Comparison of ENCODE assay signal across 9 cellular contexts in genomic region chr1:227729144-227729880, GRCh38. TPM values are rescaled to one million over a fixed set of nuclear protein-coding genes. Genes with fewer than 3 reads are reported as not detected.
DNase-seq lines count a peak whose midpoint lies in the region; ATAC-seq and TF ChIP-seq lines count a peak whose summit lies in the region.
"Had no signal": no experiment of that assay in that cellular context is flagged by ENCODE, and none has a peak within 500 bp of the region (broad histone marks: within the 10 kb centered on the region; RNA-seq: fewer than 3 reads in every experiment).

No MANE protein-coding gene starts in this region.

- H3K27me3 ChIP-seq in A673 (replicated peaks; ENCODE audit: insufficient read depth, low read depth, low read length, poor library complexity): no peaks in the 10 kb centered on the region
- no peaks in the 10 kb centered on the region for H3K27me3 ChIP-seq in HUES48 (ENCODE audit: control insufficient read depth, insufficient read depth, low read length)

- ATAC-seq in GM18858 (IDR thresholded peaks at IDR 0.05; ENCODE audit: unreplicated experiment) (no peak), GM18519 (IDR thresholded peaks at IDR 0.05; ENCODE audit: low FRiP score, unreplicated experiment) (no peak), GM21526 (IDR thresholded peaks at IDR 0.05; ENCODE audit: low FRiP score, unreplicated experiment) (no peak)

- H3K27ac ChIP-seq in A673 (ENCODE audit: low read depth, low read length, poor library complexity, severe bottlenecking): peak overlapping the region; percentile 78
- H3K27ac ChIP-seq in HUES48 (ENCODE audit: low read depth, low read length): no peak overlapping the region
- H3K27ac ChIP-seq: epithelial cell of prostate had no signal

- DNase-seq in A673 (ENCODE audit: low spot score): no peak
- DNase-seq in MCF 10A (ENCODE audit: unreplicated experiment): peak; percentile 36
- peak; percentile 68 for DNase-seq in mesenteric fat pad (ENCODE audit: low spot score)
- DNase-seq in cerebellar nuclear complex (lab: John Stamatoyannopoulos, UW): no peak

- H3K36me3 Mint-ChIP-seq in MCF 10A (ENCODE audit: insufficient read depth, unreplicated experiment): peaks cover 42% of the 10 kb centered on the region

- H3K4me1 ChIP-seq in A673 (ENCODE audit: insufficient read depth, low read length, poor library complexity, severe bottlenecking) (peaks cover 8% of the 10 kb centered on the region), HUES48 (ENCODE audit: control insufficient read depth, insufficient read depth, low read length) (peaks cover 6% of the 10 kb centered on the region)

- CTCF ChIA-PET in A673 (lab: Charles Lee) (no interaction called here), MCF 10A (lab: Yijun Ruan, JAX) (interaction anchor here (0.5 to 2.7 kb wide), 8 partner anchors 30 to 705 kb away, joined by 3 to 12 read pairs (median 4); no protein-coding TSS in a partner anchor)

- intact Hi-C loops in A673 (cut with micrococcal nuclease; ENCODE audit: unreplicated experiment) (no loop called here), MCF 10A (cut with micrococcal nuclease) (loop anchor here (2.0 kb wide), 2 partner anchors 29 to 167 kb away; partner anchors contain the start of gene ZNF678)

- no peak overlapping the region for H3K9ac ChIP-seq in HUES48 (ENCODE audit: low read depth, low read length)

- H3K9me3 Mint-ChIP-seq in MCF 10A (ENCODE audit: unreplicated experiment): peaks cover 3% of the 10 kb centered on the region

- BruUV-seq in A673 (replicated peaks; lab: Mats Ljungman, UMichigan) (no TSS peak), MCF 10A (replicated peaks; lab: Mats Ljungman, UMichigan) (no TSS peak)

- peaks cover 44% of the 10 kb centered on the region for H3K4me1 Mint-ChIP-seq in MCF 10A (ENCODE audit: insufficient read depth, unreplicated experiment)

- H3K27ac Mint-ChIP-seq in MCF 10A (ENCODE audit: low read depth, unreplicated experiment): peak overlapping the region; percentile 55

- POLR2A ChIA-PET in A673 (lab: Charles Lee; ENCODE audit: low non-redundant PET) (no interaction called here), MCF 10A (lab: Yijun Ruan, JAX) (interaction anchor here (0.6 to 2.3 kb wide), 8 partner anchors 15 to 353 kb away, joined by 3 to 7 read pairs (median 4); partner anchors contain the start of genes ARF1 and ZNF678)

- no peaks in the 10 kb centered on the region for H3K9me3 ChIP-seq in A673 (ENCODE audit: low read depth, low read length, poor library complexity, severe bottlenecking)
- peaks cover 4% of the 10 kb centered on the region for H3K9me3 ChIP-seq in HUES48 (ENCODE audit: control insufficient read depth, insufficient read depth, low read length)

- H3K4me3 Mint-ChIP-seq in MCF 10A (ENCODE audit: unreplicated experiment): peak overlapping the region; percentile 93

- TF ChIP-seq CTCF in A673 (conservative IDR thresholded peaks at IDR 0.05; ENCODE audit: low read depth, low read length): no peak
- TF ChIP-seq CTCF in MCF 10A (IDR thresholded peaks at IDR 0.05; ENCODE audit: unreplicated experiment): no peak

- peak overlapping the region; percentile 57 for H3K4me3 ChIP-seq in A673 (ENCODE audit: low read depth, low read length, poor library complexity, severe bottlenecking)
- H3K4me3 ChIP-seq in HUES48 (ENCODE audit: low read depth, low read length): peak overlapping the region; percentile 77

- peaks cover 15% of the 10 kb centered on the region for H3K36me3 ChIP-seq in A673 (ENCODE audit: insufficient read depth, low read length, poor library complexity, severe bottlenecking)
- peaks cover 30% of the 10 kb centered on the region for H3K36me3 ChIP-seq in HUES48 (ENCODE audit: control insufficient read depth, insufficient read depth, low read length)

- no peaks in the 10 kb centered on the region for H3K27me3 Mint-ChIP-seq in MCF 10A (ENCODE audit: insufficient read depth, unreplicated experiment)

RNA-seq across cellular contexts. Expression of gene JMJD4, which starts 5.8 kb away (rescaled TPM):
- total RNA-seq in A673 (2021) (20.7 and 23.2 TPM in 2 replicates), MCF 10A (2022) (34.0 and 43.2 TPM in 2 replicates), mesenteric fat pad (18.4 TPM)

RNA-seq across cellular contexts. Expression of gene SNAP47, which starts 5.9 kb away (rescaled TPM):
- total RNA-seq in A673 (2021) (36.4 and 40.8 TPM in 2 replicates), MCF 10A (2022) (38.0 and 44.0 TPM in 2 replicates), mesenteric fat pad (18.8 TPM)

Comparison
In these comparisons a context has a peak if more than half of its experiments do, and no peak if none do; other contexts are left out.
1. DNase-seq: peak in MCF 10A (single experiment) and mesenteric fat pad (single experiment); none in A673 (single experiment) and cerebellar nuclear complex (0 of 2).